ENCODE assay signal across 39 cellular contexts in genomic region chr3:98056035-98056434, GRCh38. TPM values are rescaled to one million over a fixed set of nuclear protein-coding genes. Genes with fewer than 3 reads are reported as not detected.
"Had no signal": no experiment of that assay in that cellular context is flagged by ENCODE, and none has a peak within 500 bp of the region (broad histone marks: within the 10 kb centered on the region; RNA-seq: fewer than 3 reads in every experiment).

No MANE protein-coding gene starts in this region.

- H3K4me1 Mint-ChIP-seq: activated B cell treated with CpG ODN at 0.5 μM for 24 hours; activated naive CD8-positive, alpha-beta T cell treated with anti-CD3 and anti-CD28 coated beads for 36 hours; activated T-helper 17 cell treated with anti-CD3 and anti-CD28 coated beads, Interleukin-2, amount 50 U/mL, for 72 hours had no signal

- H3K4me3 Mint-ChIP-seq: activated B cell treated with CpG ODN at 0.5 μM for 24 hours; activated CD4-positive, alpha-beta memory T cell treated with anti-CD3 and anti-CD28 coated beads for 36 hours; activated CD4-positive, alpha-beta T cell treated with anti-CD3 and anti-CD28 coated beads, Interleukin-2, amount 10 ng/mL, durations not matched to agents 24 days and 14 days; activated CD8-positive, alpha-beta T cell treated with anti-CD3 and anti-CD28 coated beads for 36 hours; activated naive CD4-positive, alpha-beta T cell treated with anti-CD3 and anti-CD28 coated beads for 36 hours; activated naive CD8-positive, alpha-beta T cell treated with anti-CD3 and anti-CD28 coated beads for 36 hours; activated T-cell treated with anti-CD3 and anti-CD28 coated beads, Interleukin-2, amount 50 U/mL, for 4 hours; activated T-cell treated with anti-CD3 and anti-CD28 coated beads, Interleukin-2, amount 50 U/mL, for 72 hours; activated T-helper 1 cell treated with anti-CD3 and anti-CD28 coated beads, Interleukin-12 subunit alpha, Interleukin-12 subunit beta, Interleukin-2, Interleukin-4 antibody, amounts not matched to agents 30 ng/mL and 10 ng/mL and 1 ng/mL, durations not matched to agents 14 hours and 24 hours and 36 hours; activated T-helper 17 cell treated with anti-CD3 and anti-CD28 coated beads, Interleukin-2, amount 50 U/mL, for 72 hours; T-helper 1 cell treated with Interleukin-12 subunit alpha and Interleukin-12 subunit beta and Interleukin-4 antibody, amounts not matched to agents 30 μg/mL and 1 μg/mL, for 36 hours; T-helper 2 cell treated with Interferon-gamma antibody and Interleukin-4, amounts not matched to agents 5 μg/mL and 100 μg/mL, for 36 hours had no signal

- H3K27me3 ChIP-seq: adrenal gland, body of pancreas, brain microvascular endothelial cell, breast epithelium had no signal

- H3K27me3 Mint-ChIP-seq: activated B cell treated with CpG ODN at 0.5 μM for 24 hours; activated CD4-positive, alpha-beta memory T cell treated with anti-CD3 and anti-CD28 coated beads for 36 hours had no signal

- H3K9me3 Mint-ChIP-seq: activated B cell treated with CpG ODN at 0.5 μM for 24 hours; activated CD4-positive, alpha-beta memory T cell treated with anti-CD3 and anti-CD28 coated beads for 36 hours; activated CD4-positive, alpha-beta T cell treated with anti-CD3 and anti-CD28 coated beads, Interleukin-2, amount 10 ng/mL, durations not matched to agents 24 days and 14 days; activated CD8-positive, alpha-beta T cell treated with anti-CD3 and anti-CD28 coated beads for 36 hours; activated naive CD4-positive, alpha-beta T cell treated with anti-CD3 and anti-CD28 coated beads for 36 hours; activated naive CD4-positive, alpha-beta T cell treated with anti-CD3 and anti-CD28 coated beads, Interleukin-2, amount 50 U/mL, for 72 hours; activated naive CD8-positive, alpha-beta T cell treated with anti-CD3 and anti-CD28 coated beads for 36 hours; activated T-cell treated with anti-CD3 and anti-CD28 coated beads, Interleukin-2, amount 50 U/mL, for 4 hours; activated T-cell treated with anti-CD3 and anti-CD28 coated beads, Interleukin-2, amount 50 U/mL, for 72 hours; activated T-helper 1 cell treated with anti-CD3 and anti-CD28 coated beads, Interleukin-12 subunit alpha, Interleukin-12 subunit beta, Interleukin-2, Interleukin-4 antibody, amounts not matched to agents 30 ng/mL and 10 ng/mL and 1 ng/mL, durations not matched to agents 14 hours and 24 hours and 36 hours; activated T-helper 17 cell treated with anti-CD3 and anti-CD28 coated beads, Interleukin-2, amount 50 U/mL, for 72 hours; T-helper 1 cell treated with Interleukin-12 subunit alpha and Interleukin-12 subunit beta and Interleukin-4 antibody, amounts not matched to agents 30 μg/mL and 1 μg/mL, for 36 hours; T-helper 2 cell treated with Interferon-gamma antibody and Interleukin-4, amounts not matched to agents 5 μg/mL and 100 μg/mL, for 36 hours had no signal

- ATAC-seq: activated CD8-positive, alpha-beta T cell treated with anti-CD3 and anti-CD28 coated beads for 36 hours; activated naive CD4-positive, alpha-beta T cell treated with anti-CD3 and anti-CD28 coated beads, Interleukin-2, amount 50 U/mL, for 72 hours; activated T-cell treated with anti-CD3 and anti-CD28 coated beads, Interleukin-2, amount 50 U/mL, for 4 hours; activated T-cell treated with anti-CD3 and anti-CD28 coated beads, Interleukin-2, amount 50 U/mL, for 72 hours; activated T-helper 17 cell treated with anti-CD3 and anti-CD28 coated beads, Interleukin-2, amount 50 U/mL, for 72 hours; body of pancreas had no signal

- H3K4me1 ChIP-seq: adrenal gland, body of pancreas, breast epithelium had no signal

- DNase-seq: activated B cell treated with CpG ODN at 0.5 μM for 24 hours; activated CD4-positive, alpha-beta memory T cell treated with anti-CD3 and anti-CD28 coated beads for 36 hours; activated CD4-positive, alpha-beta T cell treated with anti-CD3 and anti-CD28 coated beads for 4 hours; activated CD4-positive, alpha-beta T cell treated with anti-CD3 and anti-CD28 coated beads, Interleukin-2, amount 10 ng/mL, durations not matched to agents 24 days and 14 days; activated CD4-positive, alpha-beta T cell treated with anti-CD3 and anti-CD28 coated beads, Interleukin-2, amount 50 U/mL, for 1 hour; activated CD4-positive, alpha-beta T cell treated with anti-CD3 and anti-CD28 coated beads, Interleukin-2, amount 50 U/mL, for 4 hours; activated CD4-positive, CD25-positive, alpha-beta regulatory T cell treated with anti-CD3 and anti-CD28 coated beads, Interleukin-2, amount 50 U/mL, for 72 hours; activated CD8-positive, alpha-beta memory T cell treated with anti-CD3 and anti-CD28 coated beads, Interleukin-2, amount 50 U/mL, for 4 hours; activated CD8-positive, alpha-beta T cell treated with anti-CD3 and anti-CD28 coated beads for 36 hours; activated effector memory CD4-positive, alpha-beta T cell treated with anti-CD3 and anti-CD28 coated beads, Interleukin-2, amount 50 U/mL, for 16 hours; activated gamma-delta T cell treated with Interleukin-2 at 50 U/mL for 16 hours; activated naive CD4-positive, alpha-beta T cell; activated naive CD4-positive, alpha-beta T cell treated with anti-CD3 and anti-CD28 coated beads for 36 hours; activated naive CD4-positive, alpha-beta T cell treated with anti-CD3 and anti-CD28 coated beads, Interleukin-2, amount 50 U/mL, for 16 hours; activated naive CD8-positive, alpha-beta T cell treated with anti-CD3 and anti-CD28 coated beads for 36 hours; activated T-cell treated with anti-CD3 and anti-CD28 coated beads for 4 hours; activated T-cell treated with anti-CD3 and anti-CD28 coated beads, Interleukin-2, amount 50 U/mL, for 1 hour; activated T-cell treated with anti-CD3 and anti-CD28 coated beads, Interleukin-2, amount 50 U/mL, for 4 hours; activated T-cell treated with anti-CD3 and anti-CD28 coated beads, Interleukin-2, amount 50 U/mL, for 72 hours; amniotic stem cell; aorta; brain microvascular endothelial cell; central memory CD4-positive, alpha-beta T cell; T-helper 2 cell; T-helper 9 cell had no signal

- H3K27ac ChIP-seq: adrenal gland, body of pancreas, brain microvascular endothelial cell, breast epithelium, VCaP had no signal

- H3K27ac Mint-ChIP-seq: activated B cell treated with CpG ODN at 0.5 μM for 24 hours; activated CD4-positive, alpha-beta memory T cell treated with anti-CD3 and anti-CD28 coated beads for 36 hours; activated CD4-positive, alpha-beta T cell treated with anti-CD3 and anti-CD28 coated beads, Interleukin-2, amount 10 ng/mL, durations not matched to agents 24 days and 14 days; activated CD8-positive, alpha-beta T cell treated with anti-CD3 and anti-CD28 coated beads for 36 hours; activated naive CD4-positive, alpha-beta T cell treated with anti-CD3 and anti-CD28 coated beads for 36 hours; activated naive CD8-positive, alpha-beta T cell treated with anti-CD3 and anti-CD28 coated beads for 36 hours; activated T-cell treated with anti-CD3 and anti-CD28 coated beads, Interleukin-2, amount 50 U/mL, for 72 hours; activated T-helper 1 cell treated with anti-CD3 and anti-CD28 coated beads, Interleukin-12 subunit alpha, Interleukin-12 subunit beta, Interleukin-2, Interleukin-4 antibody, amounts not matched to agents 30 ng/mL and 10 ng/mL and 1 ng/mL, durations not matched to agents 14 hours and 24 hours and 36 hours; activated T-helper 17 cell treated with anti-CD3 and anti-CD28 coated beads, Interleukin-2, amount 50 U/mL, for 72 hours; T-helper 1 cell treated with Interleukin-12 subunit alpha and Interleukin-12 subunit beta and Interleukin-4 antibody, amounts not matched to agents 30 μg/mL and 1 μg/mL, for 36 hours; T-helper 2 cell treated with Interferon-gamma antibody and Interleukin-4, amounts not matched to agents 5 μg/mL and 100 μg/mL, for 36 hours had no signal

- H3K9me3 ChIP-seq: adrenal gland, body of pancreas, breast epithelium had no signal

- FAIRE-seq: astrocyte, TTC549 had no signal

- H3K36me3 Mint-ChIP-seq: activated CD4-positive, alpha-beta memory T cell treated with anti-CD3 and anti-CD28 coated beads for 36 hours; activated naive CD4-positive, alpha-beta T cell treated with anti-CD3 and anti-CD28 coated beads, Interleukin-2, amount 50 U/mL, for 72 hours; activated naive CD8-positive, alpha-beta T cell treated with anti-CD3 and anti-CD28 coated beads for 36 hours had no signal

- H3K4me3 ChIP-seq: adrenal gland, body of pancreas, breast epithelium had no signal

- H3K36me3 ChIP-seq: adrenal gland, brain microvascular endothelial cell, breast epithelium had no signal

RNA-seq across cellular contexts. Expression of gene GABRR3, which starts 20.9 kb away (rescaled TPM):
- total RNA-seq: activated B cell treated with CpG ODN at 0.5 μM for 24 hours; activated CD4-positive, alpha-beta memory T cell treated with anti-CD3 and anti-CD28 coated beads for 36 hours; activated CD8-positive, alpha-beta memory T cell treated with anti-CD3 and anti-CD28 coated beads for 36 hours; activated CD8-positive, alpha-beta T cell treated with anti-CD3 and anti-CD28 coated beads for 36 hours; activated naive CD4-positive, alpha-beta T cell treated with anti-CD3 and anti-CD28 coated beads for 36 hours; activated naive CD4-positive, alpha-beta T cell treated with anti-CD3 and anti-CD28 coated beads, Interleukin-2, amount 50 U/mL, for 72 hours; activated naive CD8-positive, alpha-beta T cell treated with anti-CD3 and anti-CD28 coated beads for 36 hours; activated T-cell treated with anti-CD3 and anti-CD28 coated beads, Interleukin-2, amount 50 U/mL, for 4 hours; activated T-cell treated with anti-CD3 and anti-CD28 coated beads, Interleukin-2, amount 50 U/mL, for 72 hours; activated T-helper 1 cell treated with anti-CD3 and anti-CD28 coated beads, Interleukin-12 subunit alpha, Interleukin-12 subunit beta, Interleukin-2, Interleukin-4 antibody, amounts not matched to agents 30 ng/mL and 10 ng/mL and 1 ng/mL, durations not matched to agents 14 hours and 24 hours and 36 hours; activated T-helper 17 cell treated with anti-CD3 and anti-CD28 coated beads, Interleukin-2, amount 50 U/mL, for 72 hours; aorta; astrocyte; body of pancreas; breast epithelium; cardiac septum; cerebellum had no signal
- polyA plus RNA-seq: adrenal gland, aorta had no signal

RNA-seq across cellular contexts. Expression of gene OR5AC2, which starts 30.9 kb away (rescaled TPM):
- total RNA-seq: activated B cell treated with CpG ODN at 0.5 μM for 24 hours; activated CD4-positive, alpha-beta memory T cell treated with anti-CD3 and anti-CD28 coated beads for 36 hours; activated CD4-positive, alpha-beta T cell treated with anti-CD3 and anti-CD28 coated beads, Interleukin-2, amount 10 ng/mL, durations not matched to agents 24 days and 14 days; activated CD8-positive, alpha-beta memory T cell treated with anti-CD3 and anti-CD28 coated beads for 36 hours; activated CD8-positive, alpha-beta T cell treated with anti-CD3 and anti-CD28 coated beads for 36 hours; activated naive CD4-positive, alpha-beta T cell treated with anti-CD3 and anti-CD28 coated beads for 36 hours; activated naive CD4-positive, alpha-beta T cell treated with anti-CD3 and anti-CD28 coated beads, Interleukin-2, amount 50 U/mL, for 72 hours; activated naive CD8-positive, alpha-beta T cell treated with anti-CD3 and anti-CD28 coated beads for 36 hours; activated T-cell treated with anti-CD3 and anti-CD28 coated beads, Interleukin-2, amount 50 U/mL, for 4 hours; activated T-cell treated with anti-CD3 and anti-CD28 coated beads, Interleukin-2, amount 50 U/mL, for 72 hours; activated T-helper 1 cell treated with anti-CD3 and anti-CD28 coated beads, Interleukin-12 subunit alpha, Interleukin-12 subunit beta, Interleukin-2, Interleukin-4 antibody, amounts not matched to agents 30 ng/mL and 10 ng/mL and 1 ng/mL, durations not matched to agents 14 hours and 24 hours and 36 hours; activated T-helper 17 cell treated with anti-CD3 and anti-CD28 coated beads, Interleukin-2, amount 50 U/mL, for 72 hours; adrenal gland; aorta; astrocyte; body of pancreas; breast epithelium; cardiac septum; cerebellum had no signal
- polyA plus RNA-seq: adrenal gland, aorta had no signal
